Comparison of ENCODE assay signal across 14 cellular contexts in genomic region chr17:72588561-72588960, GRCh38.
A peak's percentile ranks its signal among the peaks of the same experiment; 100 is the strongest.
DNase-seq lines count a peak whose midpoint lies in the region; ATAC-seq, FAIRE-seq and TF ChIP-seq lines count a peak whose summit lies in the region.
"Had no signal": no experiment of that assay in that cellular context is flagged by ENCODE, and none has a peak within 500 bp of the region (broad histone marks: within the 10 kb centered on the region; RNA-seq: fewer than 3 reads in every experiment).

No MANE protein-coding gene starts in this region.

- H3K79me2 ChIP-seq in MM.1S (ENCODE audit: low read length) (peaks cover 85% of the 10 kb centered on the region), mammary epithelial cell (ENCODE audit: insufficient read depth, low read length) (peaks cover 86% of the 10 kb centered on the region), GM23248 (ENCODE audit: insufficient read depth) (peaks cover 77% of the 10 kb centered on the region)

- H3K27ac ChIP-seq in MM.1S (ENCODE audit: low read length) (peak overlapping the region; percentile 93), mammary epithelial cell (ENCODE audit: insufficient read depth, low read depth, low read length) (peak overlapping the region; percentile 98), muscle layer of duodenum (ENCODE audit: low read length) (peak overlapping the region; percentile 68), GM23248 (no peak overlapping the region)
- H3K27ac ChIP-seq: SK-N-MC had no signal

- no peak for FAIRE-seq in GM19239 (lab: Jason Lieb, UNC)
- FAIRE-seq: endometrium, GM12891 had no signal

- CTCF ChIA-PET in Caco-2 (lab: Charles Lee) (interaction anchor here (1.1 to 2.4 kb wide), 3 partner anchors 8 to 32 kb away, joined by 4 to 9 read pairs (median 7); no protein-coding TSS in a partner anchor), mammary epithelial cell (lab: Charles Lee; ENCODE audit: low non-redundant PET) (interaction anchor here (1.3 kb wide), 1 partner anchor 31 kb away, joined by 4 read pairs; no protein-coding TSS in a partner anchor)

- ATAC-seq in stimulated activated naive CD8-positive, alpha-beta T cell treated with anti-CD3 and anti-CD28 coated beads, Interleukin-15, amount 100 ng/mL, for 72 hours, result no peak
- ATAC-seq: naive thymus-derived CD8-positive, alpha-beta T cell had no signal

- H3K4me3 ChIP-seq in Caco-2 (ENCODE audit: low read depth, low read length) (peak overlapping the region; percentile 22), MM.1S (ENCODE audit: low read length) (peak overlapping the region; percentile 95), mammary epithelial cell (replicated peaks in 1 of 3; ENCODE audit: insufficient read depth in 1 of 3, low read depth in 2 of 3, low read length in 3 of 3) (peak overlapping the region; percentile 10 to 79 (median 54)), muscle layer of duodenum (ENCODE audit: low read depth in 1 of 2, low read length in 2 of 2) (peak overlapping the region in 1 of 2 donors; percentile 2), GM23248 (no peak overlapping the region)
- H3K4me3 ChIP-seq: SK-N-MC had no signal

- dilution Hi-C loops in mammary epithelial cell (cut with HindIII; ENCODE audit: low sequenced_read_pairs), result loop anchor here (10.0 kb wide), 2 partner anchors 46 to 86 kb away; no protein-coding TSS in a partner anchor

- 88% methylated on average over 7 of the region's 7 CpGs for WGBS in mammary epithelial cell (ENCODE audit: low coverage, missing lambda C conversion rate)
- 85 to 90% methylated on average over 7 of the region's 7 CpGs for WGBS in GM23248 (ENCODE audit: low coverage in 1 of 2, low lambda C conversion rate in 2 of 2, missing lambda C conversion rate in 2 of 2), 2 experiments

- no peaks in the 10 kb centered on the region for H3K9me2 ChIP-seq in MM.1S (replicated peaks; ENCODE audit: insufficient read depth, low read length)
- no peaks in the 10 kb centered on the region for H3K9me2 ChIP-seq in GM23248 (ENCODE audit: insufficient read depth)

- H2AFZ ChIP-seq in MM.1S (ENCODE audit: low read length) (no peak overlapping the region), mammary epithelial cell (ENCODE audit: low read depth, low read length) (no peak overlapping the region), GM23248 (no peak overlapping the region)

- H3K36me3 Mint-ChIP-seq in Caco-2 (ENCODE audit: insufficient read depth, unreplicated experiment), result peaks cover 12% of the 10 kb centered on the region
- H3K36me3 Mint-ChIP-seq: naive thymus-derived CD8-positive, alpha-beta T cell had no signal

- intact Hi-C loops in Caco-2 (cut with micrococcal nuclease; ENCODE audit: unreplicated experiment) (loop anchor here (2.0 kb wide), 1 partner anchor 28 kb away; no protein-coding TSS in a partner anchor), mammary epithelial cell (cut with micrococcal nuclease) (loop anchor here (1.0 to 10.0 kb wide), 4 partner anchors 95 to 716 kb away; partner anchors contain the start of gene COG1)

- H3K36me3 ChIP-seq in Caco-2 (ENCODE audit: control insufficient read depth, insufficient read depth, low read length) (no peaks in the 10 kb centered on the region), MM.1S (replicated peaks; ENCODE audit: insufficient read depth, low read length) (no peaks in the 10 kb centered on the region; the same call in 1 of the 2 replicates), mammary epithelial cell (ENCODE audit: insufficient read depth, low read length) (peaks cover 4% of the 10 kb centered on the region), muscle layer of duodenum (ENCODE audit: control insufficient read depth in 1 of 2, insufficient read depth in 2 of 2, low read length in 2 of 2) (no peaks in the 10 kb centered on the region), GM23248 (ENCODE audit: low read depth) (no peaks in the 10 kb centered on the region)

- H3K9me3 Mint-ChIP-seq in Caco-2 (ENCODE audit: unreplicated experiment), result no peaks in the 10 kb centered on the region
- H3K9me3 Mint-ChIP-seq in stimulated activated naive CD8-positive, alpha-beta T cell treated with anti-CD3 and anti-CD28 coated beads, Interleukin-15, amount 100 ng/mL, for 72 hours, result no peaks in the 10 kb centered on the region
- H3K9me3 Mint-ChIP-seq: activated naive CD4-positive, alpha-beta T cell treated with anti-CD3 and anti-CD28 coated beads, Interleukin-2, amount 50 U/mL, for 72 hours; stimulated activated naive CD8-positive, alpha-beta T cell treated with anti-CD3 and anti-CD28 coated beads, Interleukin-15, Interleukin-2, amounts not matched to agents 100 ng/mL and 50 ng/mL, for 24 hours had no signal

- peak overlapping the region; percentile 57 for H3K4me3 Mint-ChIP-seq in Caco-2 (ENCODE audit: unreplicated experiment)
- H3K4me3 Mint-ChIP-seq in stimulated activated naive CD8-positive, alpha-beta T cell treated with anti-CD3 and anti-CD28 coated beads, Interleukin-15, amount 100 ng/mL, for 72 hours, result peak overlapping the region in 1 of 2 donors; percentile 34
- H3K4me3 Mint-ChIP-seq: stimulated activated naive CD8-positive, alpha-beta T cell treated with anti-CD3 and anti-CD28 coated beads, Interleukin-15, Interleukin-2, amounts not matched to agents 100 ng/mL and 50 ng/mL, for 24 hours had no signal

- peaks cover 3% of the 10 kb centered on the region for H3K27me3 Mint-ChIP-seq in Caco-2 (ENCODE audit: insufficient read depth, unreplicated experiment)
- peaks cover 74% of the 10 kb centered on the region for H3K27me3 Mint-ChIP-seq in stimulated activated naive CD8-positive, alpha-beta T cell treated with anti-CD3 and anti-CD28 coated beads, Interleukin-15, amount 100 ng/mL, for 72 hours

- H3F3A ChIP-seq in MM.1S (ENCODE audit: insufficient read depth, low read length), result peaks cover 42% of the 10 kb centered on the region
- H3F3A ChIP-seq in GM23248 (ENCODE audit: insufficient read depth), result 0 out of 2 replicates have a peak, but pooled peaks cover 3% of the 10 kb centered on the region

- DNase-seq in Caco-2 (no peak), MM.1S (no peak), mammary epithelial cell (no peak), CD1c-positive myeloid dendritic cell (ENCODE audit: extremely low spot score) (no peak), GM23248 (no peak), GM19239 (ENCODE audit: insufficient read length, low spot score) (no peak)
- no peak for DNase-seq in stimulated activated naive CD8-positive, alpha-beta T cell treated with anti-CD3 and anti-CD28 coated beads, Interleukin-15, amount 100 ng/mL, for 72 hours
- DNase-seq: naive thymus-derived CD8-positive, alpha-beta T cell had no signal

- H3K9me3 ChIP-seq in Caco-2 (no peaks in the 10 kb centered on the region), MM.1S (replicated peaks; ENCODE audit: insufficient read depth, low read length) (no peaks in the 10 kb centered on the region), mammary epithelial cell (replicated peaks; ENCODE audit: insufficient read depth, low read length) (no peaks in the 10 kb centered on the region), muscle layer of duodenum (ENCODE audit: control insufficient read depth in 1 of 2, low read length in 2 of 2) (no peaks in the 10 kb centered on the region), GM23248 (ENCODE audit: low read depth) (no peaks in the 10 kb centered on the region)

- H3K4me1 ChIP-seq in Caco-2 (peaks cover 25% of the 10 kb centered on the region), MM.1S (ENCODE audit: low read length) (peaks cover 21% of the 10 kb centered on the region), mammary epithelial cell (ENCODE audit: insufficient read depth, low read length) (peaks cover 38% of the 10 kb centered on the region), muscle layer of duodenum (ENCODE audit: control insufficient read depth in 1 of 2, insufficient read depth in 2 of 2, low read length in 2 of 2) (peaks cover 3 to 17% of the 10 kb centered on the region in 2 donors), GM23248 (ENCODE audit: insufficient read depth) (peaks cover 14% of the 10 kb centered on the region)

- peaks cover 25% of the 10 kb centered on the region for H3K4me1 Mint-ChIP-seq in Caco-2 (ENCODE audit: low read depth, unreplicated experiment)
- peaks cover 34% of the 10 kb centered on the region for H3K4me1 Mint-ChIP-seq in stimulated activated naive CD8-positive, alpha-beta T cell treated with anti-CD3 and anti-CD28 coated beads, Interleukin-15, amount 100 ng/mL, for 72 hours

- no peak for TF ChIP-seq CTCF in Caco-2 (IDR thresholded peaks at IDR 0.05; ENCODE audit: insufficient read depth in 1 of 2, low read depth in 1 of 2, low read length in 1 of 2, severe bottlenecking in 1 of 2, unreplicated experiment in 1 of 2)
- no peak for TF ChIP-seq CTCF in MM.1S (IDR thresholded peaks at IDR 0.05; ENCODE audit: low read length)
- TF ChIP-seq CTCF in mammary epithelial cell (conservative IDR thresholded peaks at IDR 0.05 in 1 of 2, IDR thresholded peaks at IDR 0.05 in 1 of 2; ENCODE audit: extremely low read depth in 1 of 2, insufficient read depth in 1 of 2, low read depth in 1 of 2, low read length in 2 of 2), result no peak

- no peaks in the 10 kb centered on the region for H4K20me1 ChIP-seq in MM.1S (ENCODE audit: insufficient read depth, low read length)
- no peaks in the 10 kb centered on the region for H4K20me1 ChIP-seq in mammary epithelial cell (ENCODE audit: insufficient read depth, low read length)
- no peaks in the 10 kb centered on the region for H4K20me1 ChIP-seq in GM23248 (ENCODE audit: insufficient read depth)

- H3K9ac ChIP-seq in MM.1S (ENCODE audit: low read length), result peak overlapping the region; percentile 83
- H3K9ac ChIP-seq in mammary epithelial cell (ENCODE audit: insufficient read depth, low read length), result peak overlapping the region; percentile 78
- H3K9ac ChIP-seq in GM23248, result no peak overlapping the region

- in situ Hi-C loops in mammary epithelial cell (cut with MboI; ENCODE audit: low sequenced_read_pairs in 2 of 2), result loop anchor here in 1 of 2 donors (10.0 kb wide), 1 partner anchor 126 kb away; no protein-coding TSS in a partner anchor
- in situ Hi-C loops in GM23248 (cut with MboI), result loop anchor here (25.0 kb wide), 1 partner anchor 774 kb away; no protein-coding TSS in a partner anchor

- POLR2A ChIA-PET in Caco-2 (lab: Charles Lee), result interaction anchor here (0.6 to 1.3 kb wide), 4 partner anchors 8 to 29 kb away, joined by 3 to 6 read pairs (median 4); no protein-coding TSS in a partner anchor

- H3K27me3 ChIP-seq in Caco-2 (replicated peaks; ENCODE audit: control insufficient read depth, insufficient read depth, low read length), result no peaks in the 10 kb centered on the region; the same call in 1 of the 2 replicates
- H3K27me3 ChIP-seq in MM.1S (replicated peaks; ENCODE audit: insufficient read depth, low read length), result no peaks in the 10 kb centered on the region
- no peaks in the 10 kb centered on the region for H3K27me3 ChIP-seq in mammary epithelial cell (ENCODE audit: insufficient read depth, low read length)
- H3K27me3 ChIP-seq in muscle layer of duodenum (ENCODE audit: low read depth, low read length), result peaks cover 22% of the 10 kb centered on the region
- H3K27me3 ChIP-seq in GM23248 (replicated peaks; ENCODE audit: insufficient read depth), result no peaks in the 10 kb centered on the region

- BruUV-seq in Caco-2 (replicated peaks; lab: Mats Ljungman, UMichigan) (no TSS peak), mammary epithelial cell (replicated peaks; lab: Mats Ljungman, UMichigan) (TSS peak; percentile 7)

- H3K27ac Mint-ChIP-seq in Caco-2 (ENCODE audit: unreplicated experiment), result peak overlapping the region; percentile 42
- H3K27ac Mint-ChIP-seq in stimulated activated naive CD8-positive, alpha-beta T cell treated with anti-CD3 and anti-CD28 coated beads, Interleukin-15, amount 100 ng/mL, for 72 hours, result no peak overlapping the region
- H3K27ac Mint-ChIP-seq: stimulated activated naive CD8-positive, alpha-beta T cell treated with anti-CD3 and anti-CD28 coated beads, Interleukin-15, Interleukin-2, amounts not matched to agents 100 ng/mL and 50 ng/mL, for 24 hours had no signal

- H3K4me2 ChIP-seq in MM.1S (ENCODE audit: low read depth, low read length), result peak overlapping the region; percentile 66
- peak overlapping the region; percentile 80 for H3K4me2 ChIP-seq in mammary epithelial cell (ENCODE audit: insufficient read depth, low read depth, low read length)
- no peak overlapping the region for H3K4me2 ChIP-seq in GM23248 (ENCODE audit: unreplicated experiment)
